In the genomic region with DNA sequence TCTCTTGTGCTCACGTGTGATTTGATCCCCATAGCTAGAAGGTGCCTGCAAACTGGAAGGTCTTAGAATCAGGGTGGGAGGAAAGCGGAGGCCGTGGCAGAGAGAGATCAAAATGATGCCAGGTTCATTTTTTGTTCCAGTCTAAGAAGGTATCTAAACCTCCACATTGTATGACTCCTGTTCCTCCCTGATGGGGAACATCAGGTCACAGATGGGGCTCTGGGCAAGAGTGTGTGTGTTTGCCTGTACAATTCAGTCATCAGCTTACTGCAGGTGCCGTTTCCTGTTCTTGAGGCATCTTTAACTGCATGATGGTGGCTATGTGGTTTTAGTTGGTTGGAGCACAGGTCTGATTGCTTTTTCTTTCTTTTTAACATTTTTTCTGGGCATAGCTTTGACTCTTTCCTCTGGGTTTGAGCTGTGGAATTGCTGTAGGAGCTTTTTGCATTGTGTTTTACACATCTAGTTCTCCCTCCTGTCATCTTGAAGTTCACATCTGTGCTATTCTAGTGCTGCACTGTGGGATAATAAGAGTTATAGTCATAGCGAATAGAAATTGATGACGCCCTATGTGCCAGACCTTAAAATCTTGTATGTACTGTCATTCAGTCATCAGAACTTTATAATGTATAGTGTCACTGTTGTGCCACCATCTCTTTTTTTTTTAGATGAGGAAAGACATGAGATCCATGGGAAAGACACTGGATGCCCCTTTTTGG, we compare ENCODE assay signal across 9 cellular contexts. TPM values are rescaled to one million over a fixed set of nuclear protein-coding genes. Genes with fewer than 3 reads are reported as not detected.
DNase-seq lines count a peak whose midpoint lies in the region; ATAC-seq, FAIRE-seq and TF ChIP-seq lines count a peak whose summit lies in the region.
"Had no signal": no experiment of that assay in that cellular context is flagged by ENCODE, and none has a peak within 500 bp of the region (broad histone marks: within the 10 kb centered on the region; RNA-seq: fewer than 3 reads in every experiment).

No MANE protein-coding gene starts in this region.

- ATAC-seq in GM19025 (IDR thresholded peaks at IDR 0.05; ENCODE audit: low read depth, unreplicated experiment) (peak; percentile 84), HG02973 (IDR thresholded peaks at IDR 0.05; ENCODE audit: unreplicated experiment) (peak; percentile 77), gastroesophageal sphincter (no peak), heart right ventricle (no peak), HepG2 (no peak)
- peak; percentile 68 to 79 for ATAC-seq in natural killer cell treated with Interleukin-12 subunit alpha and Interleukin-12 subunit beta and Interleukin-15 and Interleukin-18, amount 100 ng/mL, for 72 hours

- no peaks in the 10 kb centered on the region for H3K27me3 Mint-ChIP-seq in natural killer cell treated with Interleukin-12 subunit alpha and Interleukin-12 subunit beta and Interleukin-15 and Interleukin-18, amount 100 ng/mL, for 72 hours

- no peak overlapping the region for H3K4me3 ChIP-seq in gastroesophageal sphincter
- H3K4me3 ChIP-seq in heart right ventricle, result no peak overlapping the region
- H3K4me3 ChIP-seq in ascending aorta, result no peak overlapping the region
- no peak overlapping the region for H3K4me3 ChIP-seq in HepG2 (replicated peaks in 1 of 3; ENCODE audit: insufficient read depth in 1 of 3, low read depth in 2 of 3, low read length in 3 of 3)

- TF ChIP-seq EP300 in gastroesophageal sphincter (IDR thresholded peaks at IDR 0.05) (no peak), HepG2 (IDR thresholded peaks at IDR 0.05; ENCODE audit: low read depth in 2 of 2, low read length in 2 of 2) (no peak), HepG2 (CRISPR knock-in tag; IDR thresholded peaks at IDR 0.05; ENCODE audit: borderline replicate concordance) (no peak)

- peak overlapping the region; percentile 99 for H3K4me3 Mint-ChIP-seq in natural killer cell treated with Interleukin-12 subunit alpha and Interleukin-12 subunit beta and Interleukin-15 and Interleukin-18, amount 100 ng/mL, for 72 hours

- no peaks in the 10 kb centered on the region for H4K20me1 ChIP-seq in HepG2 (ENCODE audit: insufficient read depth, low read length)

- peaks cover 17% of the 10 kb centered on the region for H3K79me2 ChIP-seq in HepG2 (ENCODE audit: insufficient read depth, low read length)

- in situ Hi-C loops in HepG2 (cut with HindIII; ENCODE audit: extremely low pct_ligation_motif_present, low pct_unique_long_range_greater_than_20kb), result no loop called here

- POLR2A ChIA-PET in HepG2 (lab: Yijun Ruan, JAX), result no interaction called here

- H3K4me1 Mint-ChIP-seq in natural killer cell treated with Interleukin-12 subunit alpha and Interleukin-12 subunit beta and Interleukin-15 and Interleukin-18, amount 100 ng/mL, for 72 hours (ENCODE audit: low read depth in 2 of 2), result peaks cover 69 to 71% of the 10 kb centered on the region in 2 donors

- no peak for FAIRE-seq in HepG2 (lab: Jason Lieb, UNC)
- FAIRE-seq: astrocyte had no signal

- intact Hi-C loops in heart right ventricle (cut with DNase I) (no loop called here), ascending aorta (cut with DNase I) (no loop called here), HepG2 (cut with micrococcal nuclease; ENCODE audit: unreplicated experiment) (no loop called here)

- TF ChIP-seq POLR2A in gastroesophageal sphincter (IDR thresholded peaks at IDR 0.05) (no peak), HepG2 (IDR thresholded peaks at IDR 0.05; ENCODE audit: insufficient read depth in 1 of 2, low read depth in 2 of 2, low read length in 2 of 2) (no peak)

- TF ChIP-seq RAD21 in HepG2 (CRISPR knock-in tag; IDR thresholded peaks at IDR 0.05), result no peak

- H3K9ac ChIP-seq in HepG2 (ENCODE audit: insufficient read depth, low read depth, low read length), result no peak overlapping the region

- H2AFZ ChIP-seq in HepG2 (ENCODE audit: low read length), result no peak overlapping the region

- peaks cover 0 to 16% (median 4%) of the 10 kb centered on the region in 3 donors for H3K4me1 ChIP-seq in gastroesophageal sphincter
- H3K4me1 ChIP-seq in heart right ventricle, result peaks cover 0 to 97% (median 68%) of the 10 kb centered on the region in 9 donors
- no peaks in the 10 kb centered on the region for H3K4me1 ChIP-seq in ascending aorta
- peaks cover 47% of the 10 kb centered on the region for H3K4me1 ChIP-seq in HepG2 (ENCODE audit: insufficient read depth, low read length)

- H3K9me3 ChIP-seq in gastroesophageal sphincter (no peaks in the 10 kb centered on the region), heart right ventricle (no peaks in the 10 kb centered on the region), ascending aorta (no peaks in the 10 kb centered on the region), HepG2 (ENCODE audit: low read length) (no peaks in the 10 kb centered on the region)

- H3K27me3 ChIP-seq in gastroesophageal sphincter, result no peaks in the 10 kb centered on the region
- H3K27me3 ChIP-seq in heart right ventricle, result no peaks in the 10 kb centered on the region
- no peaks in the 10 kb centered on the region for H3K27me3 ChIP-seq in ascending aorta
- no peaks in the 10 kb centered on the region for H3K27me3 ChIP-seq in HepG2 (ENCODE audit: control insufficient read depth in 1 of 2, insufficient read depth in 2 of 2, low read length in 2 of 2)

- H3K9me3 Mint-ChIP-seq in natural killer cell treated with Interleukin-12 subunit alpha and Interleukin-12 subunit beta and Interleukin-15 and Interleukin-18, amount 100 ng/mL, for 72 hours, result no peaks in the 10 kb centered on the region

- H3K27ac ChIP-seq in gastroesophageal sphincter, result no peak overlapping the region
- H3K27ac ChIP-seq in heart right ventricle, result peak overlapping the region in 3 of 10 donors; percentile 12 to 91 (median 20)
- no peak overlapping the region for H3K27ac ChIP-seq in ascending aorta
- no peak overlapping the region for H3K27ac ChIP-seq in HepG2 (ENCODE audit: extremely low read length, insufficient read depth, low read length)

- no peak for TF ChIP-seq CTCF in gastroesophageal sphincter (IDR thresholded peaks at IDR 0.05)
- TF ChIP-seq CTCF in heart right ventricle (IDR thresholded peaks at IDR 0.05), result no peak
- no peak for TF ChIP-seq CTCF in ascending aorta (IDR thresholded peaks at IDR 0.05)
- no peak for TF ChIP-seq CTCF in HepG2 (CRISPR knock-in tag; IDR thresholded peaks at IDR 0.05)

- no peaks in the 10 kb centered on the region for H3K36me3 Mint-ChIP-seq in natural killer cell treated with Interleukin-12 subunit alpha and Interleukin-12 subunit beta and Interleukin-15 and Interleukin-18, amount 100 ng/mL, for 72 hours

- H3K27ac Mint-ChIP-seq in natural killer cell treated with Interleukin-12 subunit alpha and Interleukin-12 subunit beta and Interleukin-15 and Interleukin-18, amount 100 ng/mL, for 72 hours, result peak overlapping the region; percentile 98 to 99

- H3K4me2 ChIP-seq in HepG2 (ENCODE audit: low read depth, low read length), result no peak overlapping the region

- BruUV-seq in HepG2 (replicated peaks; lab: Mats Ljungman, UMichigan), result no TSS peak

- DNase-seq in activated CD4-positive, alpha-beta T cell treated with anti-CD3 and anti-CD28 coated beads for 1 hour, result peak; percentile 10
- peak; percentile 67 for DNase-seq in natural killer cell treated with Interleukin-12 subunit alpha and Interleukin-12 subunit beta and Interleukin-15 and Interleukin-18, amount 100 ng/mL, for 72 hours (ENCODE audit: low spot score)
- DNase-seq in heart right ventricle (no peak), ascending aorta (ENCODE audit: low spot score in 2 of 2) (no peak), HepG2 (ENCODE audit: low spot score) (no peak)

- no peaks in the 10 kb centered on the region for H3K36me3 ChIP-seq in gastroesophageal sphincter
- H3K36me3 ChIP-seq in heart right ventricle, result no peaks in the 10 kb centered on the region
- no peaks in the 10 kb centered on the region for H3K36me3 ChIP-seq in ascending aorta
- no peaks in the 10 kb centered on the region for H3K36me3 ChIP-seq in HepG2 (replicated peaks in 1 of 2; ENCODE audit: control insufficient read depth in 1 of 2, insufficient read depth in 2 of 2, low read length in 2 of 2)

- WGBS in gastroesophageal sphincter (ENCODE audit: low coverage in 1 of 2), 2 donors, result 89 to 100% methylated on average over 2 to 4 of the region's 6 CpGs
- 91 to 92% methylated on average over 6 of the region's 6 CpGs for WGBS in heart right ventricle, 2 donors
- 98% methylated on average over 6 of the region's 6 CpGs for WGBS in HepG2 (ENCODE audit: low lambda C conversion rate)

- CTCF ChIA-PET in HepG2 (lab: Yijun Ruan, JAX; ENCODE audit: low intra/inter-chr PET ratio, low total read pairs), result no interaction called here

TF ChIP-seq in HepG2, 621 proteins besides CTCF, POLR2A, EP300 and RAD21:
- no peak for TF ChIP-seq ZNF264 (CRISPR knock-in tag; IDR thresholded peaks at IDR 0.05)

RNA-seq across cellular contexts. Expression of a gene that starts 30.8 kb away (rescaled TPM):
- total RNA-seq in natural killer cell treated with Interleukin-12 subunit alpha and Interleukin-12 subunit beta and Interleukin-15 and Interleukin-18, amount 100 ng/mL, for 72 hours, result 100 to 1,000 TPM; 109 to 110 TPM
- total RNA-seq in gastroesophageal sphincter, result 10 to 100 TPM; 15.2 to 41.7 (median 31.7) TPM
- 10 to 100 TPM; 31.7 to 45.8 (median 39.1) TPM for total RNA-seq in heart right ventricle
- 10 to 100 TPM in 1 of 2 donors, 1 to 10 TPM in 1; 7.5 to 17.8 TPM for polyA plus RNA-seq in heart right ventricle
- total RNA-seq in ascending aorta, result 34.9 TPM
- 11.9 and 18.2 TPM in 2 replicates for total RNA-seq in HepG2 (2016; rRNA removed; fragmentation: Illumina TruSeq; extraction: Trizol)
- 19.7 and 23.1 TPM in 2 replicates for total RNA-seq in HepG2 (2016; cell fraction: cytosol; rRNA removed; fragmentation: Illumina TruSeq; extraction: Trizol; ENCODE audit: low read depth)
- total RNA-seq in HepG2 (2016; cell fraction: insoluble cytoplasmic fraction; rRNA removed; fragmentation: Illumina TruSeq; extraction: Trizol), result 13.7 and 16.7 TPM in 2 replicates
- total RNA-seq in HepG2 (2016; cell fraction: membrane; rRNA removed; fragmentation: Illumina TruSeq; extraction: Trizol), result 6.8 and 8.5 TPM in 2 replicates
- total RNA-seq in HepG2 (2016; cell fraction: nucleus; rRNA removed; fragmentation: Illumina TruSeq; extraction: Trizol), result 81.5 and 87.1 TPM in 2 replicates
- polyA plus RNA-seq in HepG2 (2011; rRNA removed), result 9.1 and 9.6 TPM in 2 replicates
- 2.5 and 2.7 TPM in 2 replicates for polyA plus RNA-seq in HepG2 (2011; cell fraction: cytosol; rRNA removed)
- polyA plus RNA-seq in HepG2 (2011; cell fraction: nucleus; rRNA removed), result 27.9 and 47.7 TPM in 2 replicates
- 8.8 and 10.3 TPM in 2 replicates for polyA plus RNA-seq in HepG2 (2012)
- 0.63 and 0.71 TPM in 2 replicates for polyA plus RNA-seq in HepG2 (2016; cell fraction: cytosol; fragmentation: Illumina TruSeq; extraction: Trizol; ENCODE audit: low read depth)
- polyA plus RNA-seq in HepG2 (2016; cell fraction: insoluble cytoplasmic fraction; fragmentation: Illumina TruSeq; extraction: Trizol; ENCODE audit: low read depth), result 8.9 and 9.9 TPM in 2 replicates
- 1.4 and 1.7 TPM in 2 replicates for polyA plus RNA-seq in HepG2 (2016; cell fraction: membrane; fragmentation: Illumina TruSeq; extraction: Trizol; ENCODE audit: low read depth)
- polyA plus RNA-seq in HepG2 (2016; cell fraction: nucleus; fragmentation: Illumina TruSeq; extraction: Trizol; ENCODE audit: insufficient read depth, low read depth), result 34.1 and 38.4 TPM in 2 replicates
- polyA minus RNA-seq in HepG2 (2011; rRNA and poly(A)+ RNA removed; ENCODE audit: low replicate concordance), result 7.2 and 23.4 TPM in 2 replicates
- 6.4 TPM in 2 replicates for polyA minus RNA-seq in HepG2 (2011; cell fraction: cytosol; rRNA and poly(A)+ RNA removed)
- 87.8 and 98.5 TPM in 2 replicates for polyA minus RNA-seq in HepG2 (2011; cell fraction: nucleus; rRNA and poly(A)+ RNA removed)

Comparison
In these comparisons a context has a peak if more than half of its experiments do, and no peak if none do; other contexts are left out.
1. ATAC-seq: peak in GM19025 (single experiment), HG02973 (single experiment) and natural killer cell treated with Interleukin-12 subunit alpha and Interleukin-12 subunit beta and Interleukin-15 and Interleukin-18, amount 100 ng/mL, for 72 hours (2 of 2); none in gastroesophageal sphincter (single experiment), heart right ventricle (0 of 8) and HepG2 (single experiment).
2. DNase-seq: peak in activated CD4-positive, alpha-beta T cell treated with anti-CD3 and anti-CD28 coated beads for 1 hour (single experiment) and natural killer cell treated with Interleukin-12 subunit alpha and Interleukin-12 subunit beta and Interleukin-15 and Interleukin-18, amount 100 ng/mL, for 72 hours (single experiment); none in heart right ventricle (0 of 2), ascending aorta (0 of 2) and HepG2 (single experiment).